Comparison of ENCODE assay signal across 8 cellular contexts in the genomic region with DNA sequence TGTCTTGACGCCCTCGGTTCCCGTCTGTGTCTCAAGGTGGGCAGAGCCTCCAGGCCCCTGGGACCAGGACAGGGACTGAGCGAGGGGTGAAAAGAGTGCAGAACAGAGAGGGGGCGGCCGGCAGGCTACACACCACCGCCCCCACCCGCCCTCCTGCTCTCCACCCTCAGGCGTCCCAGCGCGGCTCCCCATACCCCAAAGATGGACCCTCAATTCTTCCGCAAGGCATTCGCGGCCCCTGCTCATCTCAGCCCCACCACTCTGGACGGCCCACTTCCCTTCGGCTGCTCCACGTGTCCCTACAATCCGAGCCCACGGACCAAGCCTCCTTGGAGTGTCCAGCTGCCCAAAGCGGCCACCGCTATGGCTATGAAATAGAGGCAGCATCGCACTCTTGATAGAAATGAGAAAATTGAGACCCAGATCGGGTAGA. TPM values are rescaled to one million over a fixed set of nuclear protein-coding genes. Genes with fewer than 3 reads are reported as not detected.
DNase-seq lines count a peak whose midpoint lies in the region; TF ChIP-seq lines count a peak whose summit lies in the region.

No MANE protein-coding gene starts in this region.

- H3K36me3 ChIP-seq in Karpas-422 (ENCODE audit: insufficient read depth, low read length) = no peaks in the 10 kb centered on the region

- H3K9ac ChIP-seq in Karpas-422 (ENCODE audit: low read length) = peak overlapping the region; percentile 97

- peaks cover 39% of the 10 kb centered on the region; the same call in 1 of the 2 replicates for H4K20me1 ChIP-seq in Karpas-422 (ENCODE audit: insufficient read depth, low read depth, low read length)

- no peaks in the 10 kb centered on the region for H3K9me3 Mint-ChIP-seq in CD14-positive monocyte
- no peaks in the 10 kb centered on the region for H3K9me3 Mint-ChIP-seq in dendritic cell treated with granulocyte-macrophage colony-stimulating factor and Interleukin-4, amounts not matched to agents 40 ng/mL and 50 ng/mL, for 4 days
- H3K9me3 Mint-ChIP-seq in nephron = no peaks in the 10 kb centered on the region

- no peaks in the 10 kb centered on the region for H3K27me3 ChIP-seq in Karpas-422 (ENCODE audit: low read length)

- H3K27ac ChIP-seq in Karpas-422 (ENCODE audit: low read length) = peak overlapping the region; percentile 84

- H3K4me3 Mint-ChIP-seq in CD14-positive monocyte (peak overlapping the region; percentile 92 to 93), nephron (peak overlapping the region; percentile 85 to 91 (median 88))
- H3K4me3 Mint-ChIP-seq in dendritic cell treated with granulocyte-macrophage colony-stimulating factor and Interleukin-4, amounts not matched to agents 40 ng/mL and 50 ng/mL, for 4 days = peak overlapping the region; percentile 91

- peaks cover 68% of the 10 kb centered on the region for H3K79me2 ChIP-seq in Karpas-422 (ENCODE audit: low read length)

- no peaks in the 10 kb centered on the region for H3K9me2 ChIP-seq in Karpas-422 (replicated peaks; ENCODE audit: insufficient read depth, low read length)

- peaks cover 55% of the 10 kb centered on the region for H3K4me1 ChIP-seq in Karpas-422 (ENCODE audit: low read length)

- H3K27me3 Mint-ChIP-seq in CD14-positive monocyte (ENCODE audit: low read depth in 3 of 3) (peaks cover 0 to 4% (median 2%) of the 10 kb centered on the region in 3 donors), nephron (ENCODE audit: low read depth) (peaks cover 10% of the 10 kb centered on the region)
- H3K27me3 Mint-ChIP-seq in dendritic cell treated with granulocyte-macrophage colony-stimulating factor and Interleukin-4, amounts not matched to agents 40 ng/mL and 50 ng/mL, for 4 days = no peaks in the 10 kb centered on the region

- peak overlapping the region; percentile 90 for H3K4me2 ChIP-seq in Karpas-422 (ENCODE audit: low read depth, low read length, poor library complexity, severe bottlenecking)

- H3K36me3 Mint-ChIP-seq in CD14-positive monocyte (no peaks in the 10 kb centered on the region), nephron (ENCODE audit: low read depth) (no peaks in the 10 kb centered on the region)
- H3K36me3 Mint-ChIP-seq in dendritic cell treated with granulocyte-macrophage colony-stimulating factor and Interleukin-4, amounts not matched to agents 40 ng/mL and 50 ng/mL, for 4 days (ENCODE audit: low read depth) = peaks cover 19% of the 10 kb centered on the region

- H3K4me3 ChIP-seq in Karpas-422 (ENCODE audit: low read length) = peak overlapping the region; percentile 93

- peaks cover 50% of the 10 kb centered on the region for H3K4me1 Mint-ChIP-seq in CD14-positive monocyte
- H3K4me1 Mint-ChIP-seq in dendritic cell treated with granulocyte-macrophage colony-stimulating factor and Interleukin-4, amounts not matched to agents 40 ng/mL and 50 ng/mL, for 4 days (ENCODE audit: low read depth) = peaks cover 62% of the 10 kb centered on the region
- H3K4me1 Mint-ChIP-seq in nephron = peaks cover 20% of the 10 kb centered on the region

- H3K27ac Mint-ChIP-seq in CD14-positive monocyte = peak overlapping the region in 4 of 7 donors; percentile 75 to 93 (median 86)
- peak overlapping the region; percentile 89 for H3K27ac Mint-ChIP-seq in dendritic cell treated with granulocyte-macrophage colony-stimulating factor and Interleukin-4, amounts not matched to agents 40 ng/mL and 50 ng/mL, for 4 days
- H3K27ac Mint-ChIP-seq in nephron = peak overlapping the region; percentile 7 to 69 (median 32)

- TF ChIP-seq CTCF in CD14-positive monocyte (IDR thresholded peaks at IDR 0.05) (no peak), nephron (IDR thresholded peaks at IDR 0.05; ENCODE audit: unreplicated experiment in 3 of 3) (no peak)

- no peak for DNase-seq in CD14-positive monocyte (ENCODE audit: low spot score)
- peak; percentile 58 for DNase-seq in Karpas-422
- no peak for DNase-seq in NOMO-1 treated with dmso at 0.1 percent for 144 hours (lab: John Stamatoyannopoulos, UW; ENCODE audit: unreplicated experiment)
- no peak for DNase-seq in middle frontal gyrus (ENCODE audit: extremely low spot score, low spot score)
- DNase-seq in iPS-NIHi11 (ENCODE audit: low spot score) = no peak
- DNase-seq in NCI-H2029 treated with DMSO at 0.1 percent for 48 hours (lab: John Stamatoyannopoulos, UW) = no peak

- H2AFZ ChIP-seq in Karpas-422 (ENCODE audit: low read length) = no peak overlapping the region

- H3K9me3 ChIP-seq in Karpas-422 (ENCODE audit: low read length) = no peaks in the 10 kb centered on the region

- intact Hi-C loops in CD14-positive monocyte (cut with micrococcal nuclease) = loop anchor here in 1 of 2 donors (2.0 to 5.0 kb wide), 2 partner anchors 36 to 233 kb away; no protein-coding TSS in a partner anchor
- intact Hi-C loops in dendritic cell treated with granulocyte-macrophage colony-stimulating factor and Interleukin-4, amounts not matched to agents 40 ng/mL and 50 ng/mL, for 4 days (cut with micrococcal nuclease) = loop anchor here (5.0 kb wide), 1 partner anchor 36 kb away; no protein-coding TSS in a partner anchor

RNA-seq across cellular contexts. Expression of gene KLF16, which starts 1.8 kb away (rescaled TPM):
- polyA plus RNA-seq in CD14-positive monocyte = under 1 TPM; 0.51 to 0.67 TPM
- 12.8 and 13.2 TPM in 2 replicates for total RNA-seq in Karpas-422 (2014; rRNA removed; shearing (Covaris generic); ENCODE audit: low replicate concordance)

RNA-seq across cellular contexts. Expression of gene REXO1, which starts 13.3 kb away (rescaled TPM):
- polyA plus RNA-seq in CD14-positive monocyte = 1 to 10 TPM; 2.8 to 3.0 TPM
- total RNA-seq in Karpas-422 (2014; rRNA removed; shearing (Covaris generic); ENCODE audit: low replicate concordance) = 15.7 and 16.3 TPM in 2 replicates

RNA-seq across cellular contexts. Expression of gene ABHD17A, which starts 23.7 kb away (rescaled TPM):
- polyA plus RNA-seq in CD14-positive monocyte = 10 to 100 TPM; 69.8 to 79.0 TPM
- total RNA-seq in Karpas-422 (2014; rRNA removed; shearing (Covaris generic); ENCODE audit: low replicate concordance) = 52.5 and 110 TPM in 2 replicates

RNA-seq across cellular contexts. Expression of gene ADAT3, which starts 43.6 kb away (rescaled TPM):
- 1 to 10 TPM; 2.7 to 3.2 TPM for polyA plus RNA-seq in CD14-positive monocyte
- total RNA-seq in Karpas-422 (2014; rRNA removed; shearing (Covaris generic); ENCODE audit: low replicate concordance) = 1.2 and 5.2 TPM in 2 replicates

RNA-seq across cellular contexts. Expression of gene SCAMP4, which starts 43.6 kb away (rescaled TPM):
- polyA plus RNA-seq in CD14-positive monocyte = 10 to 100 TPM; 11.9 to 15.4 TPM
- 18.4 and 23.8 TPM in 2 replicates for total RNA-seq in Karpas-422 (2014; rRNA removed; shearing (Covaris generic); ENCODE audit: low replicate concordance)

Comparison
In these comparisons a context has a peak if more than half of its experiments do, and no peak if none do; other contexts are left out.
1. H3K27ac Mint-ChIP-seq: peak in every context shown above with its lines; median percentile 89 in dendritic cell treated with granulocyte-macrophage colony-stimulating factor and Interleukin-4, amounts not matched to agents 40 ng/mL and 50 ng/mL, for 4 days; 86 in CD14-positive monocyte; 32 in nephron.